In genomic region chr15:99453646-99454045, GRCh38 we compare ENCODE assay signal across 14 cellular contexts.
DNase-seq lines count a peak whose midpoint lies in the region; ATAC-seq and TF ChIP-seq lines count a peak whose summit lies in the region.
"Had no signal": no experiment of that assay in that cellular context is flagged by ENCODE, and none has a peak within 500 bp of the region (broad histone marks: within the 10 kb centered on the region; RNA-seq: fewer than 3 reads in every experiment).

No MANE protein-coding gene starts in this region.

- H3K4me3 Mint-ChIP-seq in natural killer cell, result peak overlapping the region; percentile 42
- H3K4me3 Mint-ChIP-seq: stimulated activated naive CD8-positive, alpha-beta T cell treated with anti-CD3 and anti-CD28 coated beads, Interleukin-15, amount 100 ng/mL, for 72 hours had no signal

- TF ChIP-seq EP300 in esophagus muscularis mucosa (IDR thresholded peaks at IDR 0.05), result no peak

- H3K9me3 ChIP-seq in esophagus muscularis mucosa, result no peaks in the 10 kb centered on the region
- H3K9me3 ChIP-seq in thymus (ENCODE audit: control insufficient read depth), result no peaks in the 10 kb centered on the region
- H3K9me3 ChIP-seq: HAP-1, SJSA1 had no signal

- H3K27me3 Mint-ChIP-seq in natural killer cell (ENCODE audit: low read depth in 2 of 2), result peaks cover 14 to 17% of the 10 kb centered on the region in 2 donors
- H3K27me3 Mint-ChIP-seq: stimulated activated naive CD8-positive, alpha-beta T cell treated with anti-CD3 and anti-CD28 coated beads, Interleukin-15, amount 100 ng/mL, for 72 hours had no signal

- peaks cover 7 to 30% of the 10 kb centered on the region in 2 donors for H3K4me1 Mint-ChIP-seq in natural killer cell

- DNase-seq in activated CD8-positive, alpha-beta memory T cell treated with anti-CD3 and anti-CD28 coated beads for 24 hours, result peak; percentile 49
- no peak for DNase-seq in activated CD8-positive, alpha-beta memory T cell treated with anti-CD3 and anti-CD28 coated beads, Interleukin-2, amount 50 U/mL, for 48 hours
- DNase-seq in esophagus muscularis mucosa (ENCODE audit: extremely low spot score) (no peak), natural killer cell (peak; percentile 4), amygdala (lab: John Stamatoyannopoulos, UW) (no peak), NCI-H1694 (lab: John Stamatoyannopoulos, UW) (no peak)
- DNase-seq: dermis blood vessel endothelial cell; NCI-H2029 treated with DMSO at 0.1 percent for 48 hours; NK-92 treated with Interleukin-12 subunit alpha and Interleukin-12 subunit beta, amount 100 ng/mL, for 24 hours had no signal

- H3K4me3 ChIP-seq in esophagus muscularis mucosa, result no peak overlapping the region
- H3K4me3 ChIP-seq in thymus (ENCODE audit: low read length), result no peak overlapping the region
- H3K4me3 ChIP-seq: HAP-1, SJSA1 had no signal

- H3K36me3 ChIP-seq in esophagus muscularis mucosa (no peaks in the 10 kb centered on the region), thymus (ENCODE audit: control insufficient read depth, insufficient read depth) (no peaks in the 10 kb centered on the region)
- H3K36me3 ChIP-seq: HAP-1, SJSA1 had no signal

- intact Hi-C loops in esophagus muscularis mucosa (cut with DNase I), result no loop called here
- intact Hi-C loops in natural killer cell (cut with micrococcal nuclease), result no loop called here

- H3K9me3 Mint-ChIP-seq in natural killer cell, result no peaks in the 10 kb centered on the region

- peaks cover 53 to 66% (median 57%) of the 10 kb centered on the region in 4 donors for H3K4me1 ChIP-seq in esophagus muscularis mucosa
- H3K4me1 ChIP-seq in thymus (ENCODE audit: control insufficient read depth, insufficient read depth, low read length), result peaks cover 17% of the 10 kb centered on the region

- peak overlapping the region; percentile 79 to 86 (median 83) for H3K27ac ChIP-seq in esophagus muscularis mucosa (replicated peaks in 1 of 4)
- peak overlapping the region; percentile 38 for H3K27ac ChIP-seq in thymus (ENCODE audit: low read depth)
- H3K27ac ChIP-seq: SJSA1 had no signal

- H3K27ac Mint-ChIP-seq in natural killer cell, result no peak overlapping the region
- H3K27ac Mint-ChIP-seq: stimulated activated naive CD8-positive, alpha-beta T cell treated with anti-CD3 and anti-CD28 coated beads, Interleukin-15, amount 100 ng/mL, for 72 hours had no signal

- ATAC-seq in natural killer cell, result no peak
- ATAC-seq in GM18861 (IDR thresholded peaks at IDR 0.05; ENCODE audit: unreplicated experiment), result no peak
- ATAC-seq: stimulated activated naive CD8-positive, alpha-beta T cell treated with anti-CD3 and anti-CD28 coated beads, Interleukin-15, amount 100 ng/mL, for 72 hours had no signal

- TF ChIP-seq CTCF in esophagus muscularis mucosa (IDR thresholded peaks at IDR 0.05) (no peak), natural killer cell (IDR thresholded peaks at IDR 0.05) (no peak)

- no peaks in the 10 kb centered on the region for H3K27me3 ChIP-seq in esophagus muscularis mucosa
- no peaks in the 10 kb centered on the region for H3K27me3 ChIP-seq in thymus (ENCODE audit: control insufficient read depth, insufficient read depth)
- H3K27me3 ChIP-seq: SJSA1 had no signal

- H3K36me3 Mint-ChIP-seq in natural killer cell, result no peaks in the 10 kb centered on the region

- WGBS in esophagus muscularis mucosa, result 95% methylated on average over 6 of the region's 6 CpGs
- WGBS in thymus, result 98% methylated on average over 6 of the region's 6 CpGs

- no peak for TF ChIP-seq POLR2A in esophagus muscularis mucosa (IDR thresholded peaks at IDR 0.05; ENCODE audit: low read depth)

Comparison
In these comparisons a context has a peak if more than half of its experiments do, and no peak if none do; other contexts are left out.
1. DNase-seq: peak in activated CD8-positive, alpha-beta memory T cell treated with anti-CD3 and anti-CD28 coated beads for 24 hours (single experiment) and natural killer cell (single experiment); none in activated CD8-positive, alpha-beta memory T cell treated with anti-CD3 and anti-CD28 coated beads, Interleukin-2, amount 50 U/mL, for 48 hours (single experiment), esophagus muscularis mucosa (single experiment), amygdala (0 of 56) and NCI-H1694 (single experiment).